Comparison of ENCODE assay signal across 9 cellular contexts in the genomic region with DNA sequence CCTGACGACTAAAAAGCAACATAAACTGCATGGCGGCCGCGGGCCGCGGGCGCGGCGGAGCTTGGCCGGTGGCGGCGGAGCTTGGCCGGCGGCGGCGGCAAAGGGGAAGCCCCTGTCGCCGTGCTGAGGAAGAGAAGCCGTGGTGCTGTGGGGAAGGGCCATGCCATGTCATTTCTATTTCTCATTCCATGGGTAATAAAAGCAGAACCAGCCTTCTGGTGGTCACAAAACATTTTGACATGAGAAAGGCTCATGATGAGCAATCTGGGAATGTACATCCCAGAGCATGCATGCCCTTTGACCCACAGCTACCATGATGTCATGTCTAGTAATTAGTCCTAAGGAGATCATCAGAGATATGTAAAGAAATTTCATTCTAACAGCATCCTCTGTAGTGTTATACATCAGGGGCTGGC. TPM values are rescaled to one million over a fixed set of nuclear protein-coding genes. Genes with fewer than 3 reads are reported as not detected.
A peak's percentile ranks its signal among the peaks of the same experiment; 100 is the strongest.
DNase-seq lines count a peak whose midpoint lies in the region; ATAC-seq and TF ChIP-seq lines count a peak whose summit lies in the region.
"Had no signal": no experiment of that assay in that cellular context is flagged by ENCODE, and none has a peak within 500 bp of the region (broad histone marks: within the 10 kb centered on the region; RNA-seq: fewer than 3 reads in every experiment).

No MANE protein-coding gene starts in this region.

- peak overlapping the region; percentile 29 for H3K27ac Mint-ChIP-seq in chondrocyte (ENCODE audit: unreplicated experiment)
- H3K27ac Mint-ChIP-seq in natural killer cell, result no peak overlapping the region

- TF ChIP-seq CTCF in chondrocyte (IDR thresholded peaks at IDR 0.05) (no peak), natural killer cell (IDR thresholded peaks at IDR 0.05) (no peak)

- H3K4me1 Mint-ChIP-seq in chondrocyte (ENCODE audit: low read depth) (peaks cover 19% of the 10 kb centered on the region), natural killer cell (peaks cover 6 to 18% of the 10 kb centered on the region in 2 donors)

- no peaks in the 10 kb centered on the region for H3K27me3 Mint-ChIP-seq in chondrocyte (ENCODE audit: low read depth)
- peaks cover 14 to 26% of the 10 kb centered on the region in 2 donors for H3K27me3 Mint-ChIP-seq in natural killer cell (ENCODE audit: low read depth in 2 of 2)

- no peaks in the 10 kb centered on the region for H3K36me3 Mint-ChIP-seq in chondrocyte (ENCODE audit: low read depth)
- H3K36me3 Mint-ChIP-seq in natural killer cell, result peaks cover 6% of the 10 kb centered on the region

- no peak for DNase-seq in activated CD4-positive, CD25-positive, alpha-beta regulatory T cell (lab: John Stamatoyannopoulos, UW)
- DNase-seq in SW480 (ENCODE audit: low spot score), result peak; percentile 49
- no peak for DNase-seq in chondrocyte (ENCODE audit: low spot score)
- DNase-seq in natural killer cell, result no peak
- no peak for DNase-seq in iPS-NIHi7 (ENCODE audit: extremely low spot score)
- no peak for DNase-seq in NCI-H524 treated with DMSO at 0.1 percent for 48 hours (lab: John Stamatoyannopoulos, UW)

- no peaks in the 10 kb centered on the region for H3K9me3 Mint-ChIP-seq in chondrocyte (ENCODE audit: low read depth)
- no peaks in the 10 kb centered on the region for H3K9me3 Mint-ChIP-seq in natural killer cell

- H3K4me3 Mint-ChIP-seq in chondrocyte (ENCODE audit: unreplicated experiment) (no peak overlapping the region), natural killer cell (peak overlapping the region; percentile 40)

- peak; percentile 76 to 81 for ATAC-seq in activated CD4-positive, CD25-positive, alpha-beta regulatory T cell treated with anti-CD3 and anti-CD28 coated beads, Interleukin-2, amount 50 U/mL, for 24 hours
- ATAC-seq in natural killer cell, result peak; percentile 78 to 92 (median 86)
- no peak for ATAC-seq in GM18873 (IDR thresholded peaks at IDR 0.05; ENCODE audit: low FRiP score, unreplicated experiment)

- intact Hi-C loops in natural killer cell (cut with micrococcal nuclease), result loop anchor here (10.0 kb wide), 1 partner anchor 188 kb away; no protein-coding TSS in a partner anchor

RNA-seq across cellular contexts. Expression of a gene that starts 23.9 kb away (rescaled TPM):
- total RNA-seq in chondrocyte, result 21.6 to 28.6 TPM (median 23.0 TPM) in 3 replicates
- 10 to 100 TPM; 10.3 to 19.3 (median 15.3) TPM for total RNA-seq in natural killer cell

RNA-seq across cellular contexts. Expression of a gene that starts 47.1 kb away (rescaled TPM):
- not detected in 3 replicates for total RNA-seq in chondrocyte
- total RNA-seq in natural killer cell, result 1 to 10 TPM in 1 of 3 donors, not detected in 2; 1.3 TPM
- total RNA-seq: SJSA1 had no signal
